Comparison of ENCODE assay signal across 8 cellular contexts in genomic region chr6:157020398-157021266, GRCh38.
DNase-seq lines count a peak whose midpoint lies in the region; ATAC-seq and TF ChIP-seq lines count a peak whose summit lies in the region.

No MANE protein-coding gene starts in this region.

- H4K20me1 ChIP-seq in OCI-LY7 (ENCODE audit: insufficient read depth, low read length): peaks cover 12% of the 10 kb centered on the region; the same call in 1 of the 2 replicates

- H3K27ac ChIP-seq in OCI-LY7 (ENCODE audit: low read depth, low read length, poor library complexity, severe bottlenecking) (peak overlapping the region; percentile 89), parathyroid adenoma (peak overlapping the region; percentile 98)

- H3K4me1 Mint-ChIP-seq in activated naive CD4-positive, alpha-beta T cell treated with anti-CD3 and anti-CD28 coated beads for 36 hours (ENCODE audit: low read depth): peaks cover 62% of the 10 kb centered on the region

- peak; percentile 37 for ATAC-seq in GM19397 (IDR thresholded peaks at IDR 0.05; ENCODE audit: unreplicated experiment)
- ATAC-seq in HG03469 (IDR thresholded peaks at IDR 0.05; ENCODE audit: unreplicated experiment): peak; percentile 9

- in situ Hi-C loops in Caki2 (cut with HindIII; ENCODE audit: low pct_unique_long_range_greater_than_20kb, low sequenced_read_pairs): no loop called here

- H2AFZ ChIP-seq in OCI-LY7 (ENCODE audit: low read length) (peak overlapping the region; percentile 43; the same call in 1 of the 2 replicates), parathyroid adenoma (peak overlapping the region; percentile 88)

- H3K27me3 ChIP-seq in parathyroid adenoma (ENCODE audit: control insufficient read depth, insufficient read depth, low read length): no peaks in the 10 kb centered on the region

- H3K4me2 ChIP-seq in OCI-LY7 (ENCODE audit: low read length): peak overlapping the region; percentile 97
- H3K4me2 ChIP-seq in parathyroid adenoma (ENCODE audit: low read length): peak overlapping the region; percentile 92

- CTCF ChIA-PET in OCI-LY7 (lab: Charles Lee; ENCODE audit: unreplicated experiment): interaction anchor here (0.6 to 1.2 kb wide), 2 partner anchors 123 to 254 kb away, joined by 3 read pairs; no protein-coding TSS in a partner anchor
- CTCF ChIA-PET in activated naive CD4-positive, alpha-beta T cell treated with anti-CD3 and anti-CD28 coated beads for 36 hours (lab: Charles Lee): interaction anchor here (0.7 to 1.6 kb wide), 7 partner anchors 19 to 237 kb away, joined by 3 to 9 read pairs (median 5); no protein-coding TSS in a partner anchor

- peak overlapping the region; percentile 99 for H3K27ac Mint-ChIP-seq in activated naive CD4-positive, alpha-beta T cell treated with anti-CD3 and anti-CD28 coated beads for 36 hours

- TSS peak; percentile 94 for BruUV-seq in OCI-LY7 (replicated peaks; lab: Mats Ljungman, UMichigan)

- DNase-seq in Caki2 (ENCODE audit: low read depth) (peak; percentile 22), OCI-LY7 (ENCODE audit: low spot score) (peak; percentile 68), head of caudate nucleus (peak in 26 of 42 donors; percentile 25 to 73 (median 50)), middle frontal gyrus (ENCODE audit: extremely low spot score, low spot score) (no peak)
- DNase-seq in activated naive CD4-positive, alpha-beta T cell treated with anti-CD3 and anti-CD28 coated beads for 36 hours: peak; percentile 70

- H3K4me3 ChIP-seq in OCI-LY7 (ENCODE audit: low read depth, low read length, poor library complexity, severe bottlenecking): peak overlapping the region; percentile 73
- H3K4me3 ChIP-seq in parathyroid adenoma (ENCODE audit: low read depth, low read length): peak overlapping the region; percentile 73

- no peaks in the 10 kb centered on the region for H3K36me3 Mint-ChIP-seq in activated naive CD4-positive, alpha-beta T cell treated with anti-CD3 and anti-CD28 coated beads for 36 hours (ENCODE audit: low read depth)

- peak overlapping the region; percentile 90 for H3K9ac ChIP-seq in parathyroid adenoma

- H3K27me3 Mint-ChIP-seq in activated naive CD4-positive, alpha-beta T cell treated with anti-CD3 and anti-CD28 coated beads for 36 hours (ENCODE audit: low read depth): no peaks in the 10 kb centered on the region

- H3K9me3 ChIP-seq in OCI-LY7 (ENCODE audit: low read length) (peaks cover 7% of the 10 kb centered on the region; the same call in 1 of the 2 replicates), parathyroid adenoma (ENCODE audit: control insufficient read depth, low read length) (no peaks in the 10 kb centered on the region)

- intact Hi-C loops in OCI-LY7 (cut with micrococcal nuclease; ENCODE audit: unreplicated experiment) (loop anchor here (1.0 to 5.0 kb wide), 7 partner anchors 45 to 624 kb away; no protein-coding TSS in a partner anchor), head of caudate nucleus (cut with DNase I) (loop anchor here (2.0 to 5.0 kb wide), 2 partner anchors 242 to 333 kb away; no protein-coding TSS in a partner anchor)
- intact Hi-C loops in activated naive CD4-positive, alpha-beta T cell treated with anti-CD3 and anti-CD28 coated beads for 36 hours (cut with micrococcal nuclease): loop anchor here (1.0 to 10.0 kb wide), 8 partner anchors 34 to 1706 kb away; partner anchors contain the start of genes TFB1M and ZDHHC14

- H3K36me3 ChIP-seq in OCI-LY7 (ENCODE audit: insufficient read depth, low read length) (peaks cover 3% of the 10 kb centered on the region; the same call in 1 of the 2 replicates), parathyroid adenoma (ENCODE audit: control insufficient read depth, insufficient read depth, low read length) (no peaks in the 10 kb centered on the region)

- H3K9me3 Mint-ChIP-seq in activated naive CD4-positive, alpha-beta T cell treated with anti-CD3 and anti-CD28 coated beads for 36 hours: peaks cover 3% of the 10 kb centered on the region

- peak overlapping the region; percentile 92 for H3K4me3 Mint-ChIP-seq in activated naive CD4-positive, alpha-beta T cell treated with anti-CD3 and anti-CD28 coated beads for 36 hours

- POLR2A ChIA-PET in OCI-LY7 (lab: Charles Lee): interaction anchor here (0.5 to 1.6 kb wide), 11 partner anchors 9 to 457 kb away, joined by 3 to 11 read pairs (median 3); no protein-coding TSS in a partner anchor

- TF ChIP-seq CTCF in OCI-LY7 (conservative IDR thresholded peaks at IDR 0.05; ENCODE audit: low read length): no peak
- no peak for TF ChIP-seq CTCF in parathyroid adenoma (IDR thresholded peaks at IDR 0.05)

- no peaks in the 10 kb centered on the region for H3K9me2 ChIP-seq in OCI-LY7 (ENCODE audit: insufficient read depth, low read length)

- H3K79me2 ChIP-seq in OCI-LY7 (ENCODE audit: insufficient read depth, low read depth, low read length): peaks cover 79% of the 10 kb centered on the region
- peaks cover 20% of the 10 kb centered on the region for H3K79me2 ChIP-seq in parathyroid adenoma

- H3K4me1 ChIP-seq in OCI-LY7 (ENCODE audit: insufficient read depth, low read length, poor library complexity, severe bottlenecking) (peaks cover 38% of the 10 kb centered on the region), parathyroid adenoma (peaks cover 18% of the 10 kb centered on the region)
